Comparison of ENCODE assay signal across 1 cellular context in genomic region chr22:20948450-20948849, GRCh38.
TF ChIP-seq lines count a peak whose summit lies in the region.

No MANE protein-coding gene starts in this region.

TF ChIP-seq in K562, 482 proteins besides CTCF, POLR2A, EP300 and RAD21 (continued from another document):
- no peak for TF ChIP-seq THRB (CRISPR knock-in tag; conservative IDR thresholded peaks at IDR 0.05)
- TF ChIP-seq RHOXF2B (CRISPR knock-in tag; conservative IDR thresholded peaks at IDR 0.05): no peak
- TF ChIP-seq TFAP4 (CRISPR knock-in tag; IDR thresholded peaks at IDR 0.05; ENCODE audit: borderline replicate concordance): no peak
- no peak for TF ChIP-seq CBFB (CRISPR knock-in tag; IDR thresholded peaks at IDR 0.05)
- TF ChIP-seq HSF4 (CRISPR knock-in tag; IDR thresholded peaks at IDR 0.05; ENCODE audit: borderline replicate concordance): no peak
- no peak for TF ChIP-seq ZNF12 (CRISPR knock-in tag; IDR thresholded peaks at IDR 0.05)
- TF ChIP-seq ZBED1 (IDR thresholded peaks at IDR 0.05): no peak
- no peak for TF ChIP-seq NCOA1 (IDR thresholded peaks at IDR 0.05; ENCODE audit: low read depth)
- no peak for TF ChIP-seq KHSRP (IDR thresholded peaks at IDR 0.05)
- TF ChIP-seq FOXA1 (IDR thresholded peaks at IDR 0.05; ENCODE audit: borderline replicate concordance): no peak
- no peak for TF ChIP-seq HMG20A (CRISPR knock-in tag; conservative IDR thresholded peaks at IDR 0.05)
- TF ChIP-seq COPS2 (conservative IDR thresholded peaks at IDR 0.05): no peak
- no peak for TF ChIP-seq NFYB (IDR thresholded peaks at IDR 0.05; ENCODE audit: extremely low read depth, insufficient read length)
- TF ChIP-seq ZBTB5 (IDR thresholded peaks at IDR 0.05): no peak
- peak; percentile 13 for TF ChIP-seq RBBP5 (IDR thresholded peaks at IDR 0.05; ENCODE audit: borderline replicate concordance, insufficient read depth, low read length, poor library complexity, severe bottlenecking)
